In genomic region chr9:130707225-130707976, GRCh38 we compare ENCODE assay signal across 8 cellular contexts. TPM values are rescaled to one million over a fixed set of nuclear protein-coding genes. Genes with fewer than 3 reads are reported as not detected.
DNase-seq lines count a peak whose midpoint lies in the region; TF ChIP-seq lines count a peak whose summit lies in the region.

No MANE protein-coding gene starts in this region.

- H3K36me3 ChIP-seq in ascending aorta: peaks cover 24 to 25% of the 10 kb centered on the region in 2 donors

- peak; percentile 57 for TF ChIP-seq CTCF in NB4 (IDR thresholded peaks at IDR 0.05; ENCODE audit: low read depth, low read length)
- TF ChIP-seq CTCF in ascending aorta (IDR thresholded peaks at IDR 0.05): peak; percentile 35 to 78 (median 65)

- no peak overlapping the region for H3K27ac Mint-ChIP-seq in T-helper 2 cell treated with Interferon-gamma antibody and Interleukin-4, amounts not matched to agents 5 μg/mL and 100 μg/mL, for 36 hours

- H3K4me3 ChIP-seq in NB4 (ENCODE audit: low read depth, low read length) (no peak overlapping the region), ascending aorta (no peak overlapping the region)

- H3K36me3 Mint-ChIP-seq in T-helper 2 cell treated with Interferon-gamma antibody and Interleukin-4, amounts not matched to agents 5 μg/mL and 100 μg/mL, for 36 hours (ENCODE audit: low read depth): peaks cover 30% of the 10 kb centered on the region

- no peaks in the 10 kb centered on the region for H3K9me3 Mint-ChIP-seq in T-helper 2 cell treated with Interferon-gamma antibody and Interleukin-4, amounts not matched to agents 5 μg/mL and 100 μg/mL, for 36 hours

- no peak overlapping the region for H3K27ac ChIP-seq in ascending aorta

- H3K9me3 ChIP-seq in ascending aorta: no peaks in the 10 kb centered on the region

- H3K27me3 ChIP-seq in ascending aorta: no peaks in the 10 kb centered on the region

- no peak for TF ChIP-seq POLR2A in NB4 (IDR thresholded peaks at IDR 0.05; ENCODE audit: extremely low read depth, insufficient read length)

- no peak overlapping the region for H3K4me3 Mint-ChIP-seq in T-helper 2 cell treated with Interferon-gamma antibody and Interleukin-4, amounts not matched to agents 5 μg/mL and 100 μg/mL, for 36 hours

- H3K4me1 Mint-ChIP-seq in T-helper 2 cell treated with Interferon-gamma antibody and Interleukin-4, amounts not matched to agents 5 μg/mL and 100 μg/mL, for 36 hours (ENCODE audit: low read depth): peaks cover 5% of the 10 kb centered on the region

- no peaks in the 10 kb centered on the region for H3K27me3 Mint-ChIP-seq in T-helper 2 cell treated with Interferon-gamma antibody and Interleukin-4, amounts not matched to agents 5 μg/mL and 100 μg/mL, for 36 hours (ENCODE audit: low read depth)

- intact Hi-C loops in ascending aorta (cut with DNase I): loop anchor here (5.0 kb wide), 1 partner anchor 340 kb away; no protein-coding TSS in a partner anchor

- H3K4me1 ChIP-seq in ascending aorta: peaks cover 0 to 2% of the 10 kb centered on the region in 2 donors

- DNase-seq in EH (ENCODE audit: low read depth): peak; percentile 71
- peak; percentile 77 for DNase-seq in NB4 (ENCODE audit: low read depth)
- DNase-seq in T-helper 2 cell treated with Interferon-gamma antibody and Interleukin-4, amounts not matched to agents 5 μg/mL and 100 μg/mL, for 36 hours (ENCODE audit: low spot score): peak; percentile 52
- DNase-seq in ascending aorta (ENCODE audit: low spot score in 2 of 2): peak in 1 of 2 donors; percentile 81
- DNase-seq in iris pigment epithelial cell (ENCODE audit: low read depth): peak; percentile 58
- DNase-seq in stimulated activated CD4-positive, alpha-beta T cell treated with anti-CD3 and anti-CD28 coated beads, Interleukin-2, amount 100 ng/mL, for 24 hours: peak; percentile 75 to 82
- DNase-seq in mesenteric fat pad (ENCODE audit: low spot score): no peak
- no peak for DNase-seq in KG1 (lab: John Stamatoyannopoulos, UW)

RNA-seq across cellular contexts. Expression of gene EXOSC2, which starts 13.8 kb away (rescaled TPM):
- 20.6 TPM for total RNA-seq in ascending aorta
- total RNA-seq in mesenteric fat pad: 21.2 TPM

RNA-seq across cellular contexts. Expression of gene PRDM12, which starts 43.0 kb away (rescaled TPM):
- total RNA-seq in ascending aorta: not detected
- total RNA-seq in mesenteric fat pad: not detected

Comparison
In these comparisons a context has a peak if more than half of its experiments do, and no peak if none do; other contexts are left out.
1. DNase-seq: peak in EH (single experiment), NB4 (single experiment), T-helper 2 cell treated with Interferon-gamma antibody and Interleukin-4, amounts not matched to agents 5 μg/mL and 100 μg/mL, for 36 hours (single experiment), iris pigment epithelial cell (single experiment) and stimulated activated CD4-positive, alpha-beta T cell treated with anti-CD3 and anti-CD28 coated beads, Interleukin-2, amount 100 ng/mL, for 24 hours (2 of 2); none in mesenteric fat pad (single experiment) and KG1 (single experiment).